In the genomic region with DNA sequence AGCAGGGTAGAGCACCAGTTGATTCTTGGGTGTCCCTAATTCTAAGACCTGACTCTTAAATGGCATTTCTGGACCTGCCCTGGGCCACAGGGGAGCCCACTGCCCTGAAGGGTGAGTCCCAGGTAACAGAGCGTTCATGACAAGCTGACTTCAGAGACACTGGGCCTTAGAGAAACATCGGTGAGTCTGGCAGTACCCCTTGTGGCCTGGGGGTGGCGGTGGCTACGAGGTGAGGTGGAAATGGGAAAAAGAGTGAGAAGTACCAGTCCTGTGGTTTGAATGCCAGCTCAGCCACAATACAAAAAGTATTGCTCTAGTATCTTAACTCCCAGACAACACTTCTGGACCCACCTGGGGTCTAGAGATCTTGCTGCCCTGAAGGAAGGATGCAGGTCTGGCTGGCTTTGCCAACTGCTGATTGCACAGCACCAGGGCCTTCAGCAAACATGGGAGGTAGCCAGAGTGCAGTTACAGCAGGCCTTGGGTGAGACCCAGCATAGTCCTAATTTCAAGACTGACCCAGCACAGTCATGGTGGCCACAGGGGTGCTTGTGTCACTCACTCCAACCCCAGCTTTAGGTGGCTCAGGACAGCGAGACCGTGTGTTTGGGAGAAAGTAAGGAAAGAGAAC, we compare ENCODE assay signal across 8 cellular contexts. TPM values are rescaled to one million over a fixed set of nuclear protein-coding genes. Genes with fewer than 3 reads are reported as not detected.
DNase-seq lines count a peak whose midpoint lies in the region; ATAC-seq and TF ChIP-seq lines count a peak whose summit lies in the region.

No MANE protein-coding gene starts in this region.

- ATAC-seq in GM18858 (IDR thresholded peaks at IDR 0.05; ENCODE audit: unreplicated experiment) (peak; percentile 58), HG03066 (IDR thresholded peaks at IDR 0.05; ENCODE audit: low read depth, unreplicated experiment) (peak; percentile 82), Panc1 (peak; percentile 86), left cardiac atrium (peak; percentile 48 to 71)

- no peaks in the 10 kb centered on the region for H3K36me3 ChIP-seq in Panc1 (ENCODE audit: control insufficient read depth, insufficient read depth, low read length)

- H3K36me3 Mint-ChIP-seq in activated T-helper 2 cell treated with anti-CD3 and anti-CD28 coated beads, Interferon-gamma antibody, Interleukin-2, Interleukin-4, amounts not matched to agents 10 μg/mL and 5 μg/mL and 100 μg/mL, durations not matched to agents 14 hours and 24 hours and 36 hours (ENCODE audit: low read depth): no peaks in the 10 kb centered on the region

- no peaks in the 10 kb centered on the region for H3K27me3 ChIP-seq in Panc1 (ENCODE audit: control insufficient read depth, insufficient read depth, low read length)

- in situ Hi-C loops in Panc1 (cut with HindIII; ENCODE audit: low pct_unique_long_range_greater_than_20kb, low sequenced_read_pairs): no loop called here

- CTCF ChIA-PET in Panc1 (lab: Charles Lee): interaction anchor here (0.6 kb wide), 1 partner anchor 48 kb away, joined by 3 read pairs; no protein-coding TSS in a partner anchor

- H3K4me1 ChIP-seq in Panc1 (ENCODE audit: control insufficient read depth, insufficient read depth, low read length): peaks cover 41% of the 10 kb centered on the region

- intact Hi-C loops in Panc1 (cut with micrococcal nuclease; ENCODE audit: unreplicated experiment) (no loop called here), left cardiac atrium (cut with DNase I) (no loop called here)
- intact Hi-C loops in activated T-helper 2 cell treated with anti-CD3 and anti-CD28 coated beads, Interferon-gamma antibody, Interleukin-2, Interleukin-4, amounts not matched to agents 10 μg/mL and 5 μg/mL and 100 μg/mL, durations not matched to agents 14 hours and 24 hours and 36 hours (cut with micrococcal nuclease): loop anchor here (1.0 to 5.0 kb wide), 2 partner anchors 45 to 111 kb away; a partner anchor contains a TSS

- no peak overlapping the region for H3K27ac ChIP-seq in Panc1 (ENCODE audit: low read length)

- DNase-seq in AG08396 (ENCODE audit: low spot score): peak; percentile 32
- DNase-seq in Panc1 (ENCODE audit: low read depth, low spot score): peak; percentile 47
- DNase-seq in activated T-helper 2 cell treated with anti-CD3 and anti-CD28 coated beads, Interferon-gamma antibody, Interleukin-2, Interleukin-4, amounts not matched to agents 10 μg/mL and 5 μg/mL and 100 μg/mL, durations not matched to agents 14 hours and 24 hours and 36 hours (ENCODE audit: low spot score): peak; percentile 57
- peak; percentile 29 for DNase-seq in left cardiac atrium
- peak; percentile 75 for DNase-seq in stimulated activated CD4-positive, alpha-beta T cell treated with anti-CD3 and anti-CD28 coated beads, Interleukin-2, amount 100 ng/mL, for 24 hours
- DNase-seq in C1 segment of cervical spinal cord (lab: John Stamatoyannopoulos, UW): no peak

- H3K9me3 Mint-ChIP-seq in activated T-helper 2 cell treated with anti-CD3 and anti-CD28 coated beads, Interferon-gamma antibody, Interleukin-2, Interleukin-4, amounts not matched to agents 10 μg/mL and 5 μg/mL and 100 μg/mL, durations not matched to agents 14 hours and 24 hours and 36 hours: no peaks in the 10 kb centered on the region

- H3K4me1 Mint-ChIP-seq in activated T-helper 2 cell treated with anti-CD3 and anti-CD28 coated beads, Interferon-gamma antibody, Interleukin-2, Interleukin-4, amounts not matched to agents 10 μg/mL and 5 μg/mL and 100 μg/mL, durations not matched to agents 14 hours and 24 hours and 36 hours (ENCODE audit: low read depth): peaks cover 42% of the 10 kb centered on the region

- peak; percentile 89 for TF ChIP-seq CTCF in Panc1 (IDR thresholded peaks at IDR 0.05)

- H3K4me3 ChIP-seq in Panc1 (ENCODE audit: low read depth in 2 of 2, low read length in 2 of 2): no peak overlapping the region

- POLR2A ChIA-PET in Panc1 (lab: Charles Lee): no interaction called here

- BruUV-seq in Panc1 (replicated peaks; lab: Mats Ljungman, UMichigan): no TSS peak

- H3K27ac Mint-ChIP-seq in activated T-helper 2 cell treated with anti-CD3 and anti-CD28 coated beads, Interferon-gamma antibody, Interleukin-2, Interleukin-4, amounts not matched to agents 10 μg/mL and 5 μg/mL and 100 μg/mL, durations not matched to agents 14 hours and 24 hours and 36 hours: no peak overlapping the region

- no peak overlapping the region for H3K4me3 Mint-ChIP-seq in activated T-helper 2 cell treated with anti-CD3 and anti-CD28 coated beads, Interferon-gamma antibody, Interleukin-2, Interleukin-4, amounts not matched to agents 10 μg/mL and 5 μg/mL and 100 μg/mL, durations not matched to agents 14 hours and 24 hours and 36 hours (ENCODE audit: low read depth)

- H3K9me3 ChIP-seq in Panc1 (ENCODE audit: control insufficient read depth, insufficient read depth, low read depth, low read length): no peaks in the 10 kb centered on the region

- H3K27me3 Mint-ChIP-seq in activated T-helper 2 cell treated with anti-CD3 and anti-CD28 coated beads, Interferon-gamma antibody, Interleukin-2, Interleukin-4, amounts not matched to agents 10 μg/mL and 5 μg/mL and 100 μg/mL, durations not matched to agents 14 hours and 24 hours and 36 hours (ENCODE audit: low read depth): no peaks in the 10 kb centered on the region

RNA-seq across cellular contexts. Expression of a gene that starts 44.5 kb away (rescaled TPM):
- 91.4 TPM for total RNA-seq in Panc1 (2021; ENCODE audit: unreplicated experiment)
- polyA plus RNA-seq in Panc1 (2012; ENCODE audit: insufficient read length): 37.1 TPM
- total RNA-seq in activated T-helper 2 cell treated with anti-CD3 and anti-CD28 coated beads, Interferon-gamma antibody, Interleukin-2, Interleukin-4, amounts not matched to agents 10 μg/mL and 5 μg/mL and 100 μg/mL, durations not matched to agents 14 hours and 24 hours and 36 hours: 87.4 and 89.3 TPM in 2 replicates
- 10 to 100 TPM; 44.1 to 60.4 TPM for total RNA-seq in left cardiac atrium

Comparison
In these comparisons a context has a peak if more than half of its experiments do, and no peak if none do; other contexts are left out.
1. DNase-seq: peak in AG08396 (single experiment), Panc1 (single experiment), activated T-helper 2 cell treated with anti-CD3 and anti-CD28 coated beads, Interferon-gamma antibody, Interleukin-2, Interleukin-4, amounts not matched to agents 10 μg/mL and 5 μg/mL and 100 μg/mL, durations not matched to agents 14 hours and 24 hours and 36 hours (single experiment), left cardiac atrium (single experiment) and stimulated activated CD4-positive, alpha-beta T cell treated with anti-CD3 and anti-CD28 coated beads, Interleukin-2, amount 100 ng/mL, for 24 hours (2 of 2); none in C1 segment of cervical spinal cord (0 of 14).
2. Peak in every context shown above with its lines, with median percentiles within 50 percentile points of each other: ATAC-seq.